2 cellular contexts compared by ENCODE assay signal in the genomic region with DNA sequence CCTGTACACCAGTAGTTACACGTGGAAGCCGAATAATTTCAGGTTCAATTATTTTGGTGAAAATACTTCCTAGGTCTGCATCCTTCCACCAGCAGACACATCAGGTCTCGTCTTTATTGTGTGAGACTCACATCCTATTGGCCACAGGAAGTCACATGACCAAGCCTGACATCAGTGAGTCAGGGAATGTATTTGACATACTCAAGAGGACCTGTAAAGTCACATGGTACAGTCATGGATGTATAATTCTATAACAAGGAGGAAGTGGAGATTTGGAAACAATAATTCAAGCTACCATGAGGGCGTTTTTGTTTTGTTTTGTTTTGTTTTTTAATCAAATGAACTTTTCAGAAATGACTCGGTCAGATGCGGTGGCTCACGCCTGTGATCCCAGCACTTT.
TF ChIP-seq lines count a peak whose summit lies in the region.

No MANE protein-coding gene starts in this region.

TF ChIP-seq in IMR-90, 13 proteins besides CTCF, POLR2A, EP300 and RAD21:
- TF ChIP-seq, protein P1, sequence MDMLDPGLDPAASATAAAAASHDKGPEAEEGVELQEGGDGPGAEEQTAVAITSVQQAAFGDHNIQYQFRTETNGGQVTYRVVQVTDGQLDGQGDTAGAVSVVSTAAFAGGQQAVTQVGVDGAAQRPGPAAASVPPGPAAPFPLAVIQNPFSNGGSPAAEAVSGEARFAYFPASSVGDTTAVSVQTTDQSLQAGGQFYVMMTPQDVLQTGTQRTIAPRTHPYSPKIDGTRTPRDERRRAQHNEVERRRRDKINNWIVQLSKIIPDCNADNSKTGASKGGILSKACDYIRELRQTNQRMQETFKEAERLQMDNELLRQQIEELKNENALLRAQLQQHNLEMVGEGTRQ (IDR thresholded peaks at IDR 0.05; ENCODE audit: low read depth, low read length): peak; percentile 62
- no peak for TF ChIP-seq BHLHE40 (IDR thresholded peaks at IDR 0.05; ENCODE audit: low read depth, low read length)
- no peak for TF ChIP-seq CEBPB (IDR thresholded peaks at IDR 0.05; ENCODE audit: low read depth, low read length)
- TF ChIP-seq, protein P2, sequence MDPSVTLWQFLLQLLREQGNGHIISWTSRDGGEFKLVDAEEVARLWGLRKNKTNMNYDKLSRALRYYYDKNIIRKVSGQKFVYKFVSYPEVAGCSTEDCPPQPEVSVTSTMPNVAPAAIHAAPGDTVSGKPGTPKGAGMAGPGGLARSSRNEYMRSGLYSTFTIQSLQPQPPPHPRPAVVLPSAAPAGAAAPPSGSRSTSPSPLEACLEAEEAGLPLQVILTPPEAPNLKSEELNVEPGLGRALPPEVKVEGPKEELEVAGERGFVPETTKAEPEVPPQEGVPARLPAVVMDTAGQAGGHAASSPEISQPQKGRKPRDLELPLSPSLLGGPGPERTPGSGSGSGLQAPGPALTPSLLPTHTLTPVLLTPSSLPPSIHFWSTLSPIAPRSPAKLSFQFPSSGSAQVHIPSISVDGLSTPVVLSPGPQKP (IDR thresholded peaks at IDR 0.05; ENCODE audit: borderline replicate concordance, low read depth, low read length): no peak
- no peak for TF ChIP-seq MXI1 (IDR thresholded peaks at IDR 0.05; ENCODE audit: borderline replicate concordance, low read depth, low read length)
TF ChIP-seq in IMR-90: peak in this region for 1.

TF ChIP-seq in SK-N-SH, 30 proteins besides CTCF, POLR2A, EP300 and RAD21:
- TF ChIP-seq SMC3 (IDR thresholded peaks at IDR 0.05; ENCODE audit: low read depth, low read length): no peak
- TF ChIP-seq, protein P3, sequence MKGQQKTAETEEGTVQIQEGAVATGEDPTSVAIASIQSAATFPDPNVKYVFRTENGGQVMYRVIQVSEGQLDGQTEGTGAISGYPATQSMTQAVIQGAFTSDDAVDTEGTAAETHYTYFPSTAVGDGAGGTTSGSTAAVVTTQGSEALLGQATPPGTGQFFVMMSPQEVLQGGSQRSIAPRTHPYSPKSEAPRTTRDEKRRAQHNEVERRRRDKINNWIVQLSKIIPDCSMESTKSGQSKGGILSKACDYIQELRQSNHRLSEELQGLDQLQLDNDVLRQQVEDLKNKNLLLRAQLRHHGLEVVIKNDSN (IDR thresholded peaks at IDR 0.05; ENCODE audit: borderline replicate concordance, low read depth): peak; percentile 53; the same call in 1 of the 2 replicates
TF ChIP-seq in SK-N-SH: peak in this region for 1.
